In the genomic region with DNA sequence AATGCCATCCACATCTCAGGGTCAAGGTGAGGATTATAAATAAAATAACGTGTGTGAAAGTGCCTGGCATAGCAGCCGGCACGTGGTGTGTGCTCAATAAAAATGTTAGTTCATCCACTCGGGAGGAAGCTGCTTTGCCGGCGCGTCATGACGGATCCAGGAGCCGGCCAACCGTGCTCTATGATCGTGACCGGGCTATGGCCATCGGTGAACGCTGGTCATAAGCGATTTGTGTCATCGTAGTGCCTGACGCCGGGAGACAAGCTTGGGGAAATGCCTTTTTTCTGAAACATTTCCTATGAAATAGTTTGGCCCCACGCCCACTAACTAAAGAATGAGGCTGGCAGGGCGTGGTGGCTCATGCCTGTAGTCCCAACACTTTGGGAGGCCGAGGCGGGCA, we compare ENCODE assay signal across 8 cellular contexts.
DNase-seq lines count a peak whose midpoint lies in the region; ATAC-seq, FAIRE-seq and TF ChIP-seq lines count a peak whose summit lies in the region.

No MANE protein-coding gene starts in this region.

- H3K4me3 ChIP-seq in esophagus (ENCODE audit: low read depth in 1 of 2, low read length in 2 of 2), result peak overlapping the region in 1 of 2 donors; percentile 15

- peaks cover 23 to 83% (median 45%) of the 10 kb centered on the region in 5 donors for H3K27me3 Mint-ChIP-seq in naive thymus-derived CD8-positive, alpha-beta T cell

- POLR2A ChIA-PET in RWPE1 (lab: Yijun Ruan, JAX; ENCODE audit: low non-redundant PET), result no interaction called here
- POLR2A ChIA-PET in naive thymus-derived CD8-positive, alpha-beta T cell (lab: Charles Lee), result no interaction called here

- H3K27me3 ChIP-seq in esophagus (ENCODE audit: control insufficient read depth in 1 of 2, insufficient read depth in 2 of 2, low read length in 2 of 2), result no peaks in the 10 kb centered on the region

- peaks cover 0 to 11% of the 10 kb centered on the region in 2 donors for H3K4me1 ChIP-seq in esophagus (ENCODE audit: control insufficient read depth in 2 of 2, insufficient read depth in 2 of 2, low read length in 1 of 2)

- H3K9me3 Mint-ChIP-seq in naive thymus-derived CD8-positive, alpha-beta T cell, result peaks cover 0 to 3% (median 0%) of the 10 kb centered on the region in 9 donors

- H3K27ac ChIP-seq in RWPE1 (peak overlapping the region; percentile 67), esophagus (ENCODE audit: low read depth in 2 of 2, low read length in 1 of 2) (peak overlapping the region; percentile 56 to 66)

- no peak for FAIRE-seq in GM19239 (lab: Jason Lieb, UNC)

- 14 to 21% methylated on average over 22 of the region's 22 CpGs for WGBS in esophagus, 2 donors

- ATAC-seq in naive thymus-derived CD8-positive, alpha-beta T cell, result no peak
- no peak for ATAC-seq in GM21786 (IDR thresholded peaks at IDR 0.05; ENCODE audit: unreplicated experiment)
- no peak for ATAC-seq in GM18511 (IDR thresholded peaks at IDR 0.05; ENCODE audit: unreplicated experiment)

- peak overlapping the region in 1 of 10 donors; percentile 60 for H3K27ac Mint-ChIP-seq in naive thymus-derived CD8-positive, alpha-beta T cell

- peak; percentile 52 for DNase-seq in AG09319 (ENCODE audit: extremely low read depth, low read depth)
- DNase-seq in RWPE1 (ENCODE audit: low spot score), result peak; percentile 34
- DNase-seq in naive thymus-derived CD8-positive, alpha-beta T cell, result no peak
- no peak for DNase-seq in GM19239 (ENCODE audit: insufficient read length, low spot score)
- no peak for DNase-seq in NCI-H1105 treated with DMSO at 0.1 percent for 48 hours (lab: John Stamatoyannopoulos, UW)

- H3K36me3 ChIP-seq in esophagus (ENCODE audit: control insufficient read depth in 2 of 2, insufficient read depth in 2 of 2, low read length in 1 of 2), result no peaks in the 10 kb centered on the region

- TF ChIP-seq CTCF in AG09319 (IDR thresholded peaks at IDR 0.05; ENCODE audit: low read depth, low read length) (no peak), RWPE1 (conservative IDR thresholded peaks at IDR 0.05; ENCODE audit: low read depth) (no peak)

- peaks cover 0 to 4% (median 0%) of the 10 kb centered on the region in 3 donors for H3K36me3 Mint-ChIP-seq in naive thymus-derived CD8-positive, alpha-beta T cell

- H3K4me3 Mint-ChIP-seq in naive thymus-derived CD8-positive, alpha-beta T cell, result peak overlapping the region; percentile 50 to 80 (median 72)

- no peaks in the 10 kb centered on the region for H3K9me3 ChIP-seq in esophagus (ENCODE audit: control insufficient read depth in 2 of 2, insufficient read depth in 1 of 2, low read depth in 1 of 2, low read length in 1 of 2)

- peaks cover 3 to 8% (median 7%) of the 10 kb centered on the region in 4 donors for H3K4me1 Mint-ChIP-seq in naive thymus-derived CD8-positive, alpha-beta T cell

- CTCF ChIA-PET in RWPE1 (lab: Yijun Ruan, JAX), result no interaction called here

Comparison
In these comparisons a context has a peak if more than half of its experiments do, and no peak if none do; other contexts are left out.
1. DNase-seq: peak in AG09319 (single experiment) and RWPE1 (single experiment); none in naive thymus-derived CD8-positive, alpha-beta T cell (0 of 10), GM19239 (single experiment) and NCI-H1105 treated with DMSO at 0.1 percent for 48 hours (single experiment).